ENCODE assay signal across 14 cellular contexts in the genomic region with DNA sequence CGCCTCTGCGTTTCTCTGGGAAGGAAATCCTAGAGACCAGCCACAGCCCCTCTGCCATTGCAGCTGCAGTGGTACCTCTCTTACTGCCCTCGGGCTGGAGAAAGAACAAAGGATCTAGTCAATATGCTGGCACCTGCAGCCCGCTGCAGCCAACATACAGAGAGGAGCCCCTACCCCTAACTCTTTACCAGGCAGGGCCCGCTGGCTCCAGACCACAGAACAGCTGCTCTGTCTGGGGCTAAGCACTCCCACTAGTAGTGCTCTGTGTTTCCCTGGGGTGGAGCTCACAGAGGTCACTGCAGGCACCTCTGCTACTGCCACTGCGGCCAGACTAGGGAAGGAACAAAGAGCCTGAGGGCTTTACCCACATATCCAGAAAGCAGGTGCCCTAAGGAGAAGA.
DNase-seq lines count a peak whose midpoint lies in the region; ATAC-seq and TF ChIP-seq lines count a peak whose summit lies in the region.
"Had no signal": no experiment of that assay in that cellular context is flagged by ENCODE, and none has a peak within 500 bp of the region (broad histone marks: within the 10 kb centered on the region; RNA-seq: fewer than 3 reads in every experiment).

No MANE protein-coding gene starts in this region.

- H3K4me1 ChIP-seq in SJCRH30 (peaks cover 31% of the 10 kb centered on the region), neuronal stem cell (ENCODE audit: control insufficient read depth in 2 of 2, insufficient read depth in 1 of 2, low read depth in 1 of 2, low read length in 2 of 2) (no peaks in the 10 kb centered on the region), breast epithelium (no peaks in the 10 kb centered on the region)
- H3K4me1 ChIP-seq: A549, BE2C had no signal

- peak overlapping the region; percentile 38 for H3K27ac ChIP-seq in SJCRH30
- no peak overlapping the region for H3K27ac ChIP-seq in neuronal stem cell (replicated peaks; ENCODE audit: low read length)
- no peak overlapping the region for H3K27ac ChIP-seq in breast epithelium
- H3K27ac ChIP-seq: A549, C4-2B had no signal

- intact Hi-C loops in breast epithelium (cut with DNase I; ENCODE audit: low total_unique reads), result no loop called here

- H3K23ac ChIP-seq in neuronal stem cell (ENCODE audit: low read depth, low read length, poor library complexity), result no peak overlapping the region

- no peaks in the 10 kb centered on the region for H3K27me3 ChIP-seq in SJCRH30
- no peaks in the 10 kb centered on the region for H3K27me3 ChIP-seq in neuronal stem cell (ENCODE audit: control insufficient read depth in 3 of 3, insufficient read depth in 3 of 3, low read depth in 1 of 3, low read length in 3 of 3)
- no peaks in the 10 kb centered on the region for H3K27me3 ChIP-seq in breast epithelium
- H3K27me3 ChIP-seq: BE2C had no signal

- no peak overlapping the region for H2AFZ ChIP-seq in neuronal stem cell (ENCODE audit: low read length)

- no peak overlapping the region for H4K91ac ChIP-seq in neuronal stem cell (ENCODE audit: low read depth, low read length, poor library complexity)

- H2AK5ac ChIP-seq in neuronal stem cell (ENCODE audit: low read depth, low read length), result no peak overlapping the region

- H3K4me2 ChIP-seq in neuronal stem cell (ENCODE audit: insufficient read depth, low read length, poor library complexity, severe bottlenecking), result no peak overlapping the region
- H3K4me2 ChIP-seq: A549 had no signal

- H3K18ac ChIP-seq in neuronal stem cell (ENCODE audit: low read length), result peak overlapping the region; percentile 15

- H3K4me3 ChIP-seq in SJCRH30 (no peak overlapping the region), neuronal stem cell (ENCODE audit: low read length in 2 of 2) (no peak overlapping the region), breast epithelium (no peak overlapping the region)
- H3K4me3 ChIP-seq: A549 had no signal

- H3K9me3 ChIP-seq in SJCRH30 (replicated peaks), result peaks cover 8% of the 10 kb centered on the region; the same call in 1 of the 2 replicates
- H3K9me3 ChIP-seq in neuronal stem cell (replicated peaks in 1 of 2; ENCODE audit: control insufficient read depth in 2 of 2, insufficient read depth in 1 of 2, low read depth in 1 of 2, low read length in 2 of 2), result peaks cover 0 to 6% of the 10 kb centered on the region in 2 donors
- peaks cover 0 to 8% of the 10 kb centered on the region in 2 donors for H3K9me3 ChIP-seq in breast epithelium
- H3K9me3 ChIP-seq: A549, BE2C had no signal

- H3K36me3 ChIP-seq in SJCRH30 (no peaks in the 10 kb centered on the region), neuronal stem cell (replicated peaks in 1 of 2; ENCODE audit: control insufficient read depth in 2 of 2, insufficient read depth in 2 of 2, low read length in 2 of 2) (no peaks in the 10 kb centered on the region), breast epithelium (no peaks in the 10 kb centered on the region)
- H3K36me3 ChIP-seq: BE2C had no signal

- no peak overlapping the region for H2BK5ac ChIP-seq in neuronal stem cell (ENCODE audit: low read length)

- no peak overlapping the region for H3K14ac ChIP-seq in neuronal stem cell (ENCODE audit: low read length)

- TF ChIP-seq POLR2A in breast epithelium (IDR thresholded peaks at IDR 0.05), result no peak

- H2BK120ac ChIP-seq in neuronal stem cell (ENCODE audit: low read depth, low read length), result no peak overlapping the region

- DNase-seq in NCI-H146 (lab: John Stamatoyannopoulos, UW), result peak; percentile 92
- DNase-seq in SJCRH30, result peak; percentile 80 to 86
- no peak for DNase-seq in neuronal stem cell (ENCODE audit: low spot score)
- DNase-seq in breast epithelium (ENCODE audit: low spot score in 2 of 2), result no peak
- DNase-seq: BE2C; CD4-positive, alpha-beta memory T cell; DMS153; DMS79 treated with DMSO at 0.1 percent for 48 hours; EL; H7 had no signal

- H3K4ac ChIP-seq in neuronal stem cell (ENCODE audit: low read length), result no peak overlapping the region

- no peak overlapping the region for H4K8ac ChIP-seq in neuronal stem cell (ENCODE audit: low read depth, low read length)

- no peak for ATAC-seq in GM21529 (IDR thresholded peaks at IDR 0.05; ENCODE audit: unreplicated experiment)
- no peak for ATAC-seq in GM21528 (IDR thresholded peaks at IDR 0.05; ENCODE audit: low FRiP score, unreplicated experiment)
- ATAC-seq: A549 had no signal

- no peak overlapping the region for H3K9ac ChIP-seq in neuronal stem cell (ENCODE audit: low read depth, low read length, poor library complexity)

- WGBS in neuronal stem cell (ENCODE audit: extremely low coverage in 2 of 2, insufficient read length in 2 of 2, insufficient replicate concordance in 1 of 2), 2 donors, result no CpG with 5 or more reads among the region's 6 CpGs

- peaks cover 2% of the 10 kb centered on the region for H3K79me1 ChIP-seq in neuronal stem cell (ENCODE audit: low read depth, low read length)

- no peak for TF ChIP-seq CTCF in breast epithelium (IDR thresholded peaks at IDR 0.05)

- no peak overlapping the region for H2BK15ac ChIP-seq in neuronal stem cell (ENCODE audit: low read length)

- no peak overlapping the region for H2BK12ac ChIP-seq in neuronal stem cell (ENCODE audit: low read length)

Comparison
In these comparisons a context has a peak if more than half of its experiments do, and no peak if none do; other contexts are left out.
1. DNase-seq: peak in NCI-H146 (single experiment) and SJCRH30 (2 of 2); none in neuronal stem cell (single experiment) and breast epithelium (0 of 2).